In genomic region chr21:46228345-46229051, GRCh38 we compare ENCODE assay signal across 8 cellular contexts. TPM values are rescaled to one million over a fixed set of nuclear protein-coding genes. Genes with fewer than 3 reads are reported as not detected.
A peak's percentile ranks its signal among the peaks of the same experiment; 100 is the strongest.
DNase-seq lines count a peak whose midpoint lies in the region; ATAC-seq and TF ChIP-seq lines count a peak whose summit lies in the region.

TSS of gene LSS (minus strand) at chr21:46228774. CDS start at chr21:46228745, 29 bp downstream.

- CTCF ChIA-PET in mammary epithelial cell (lab: Charles Lee; ENCODE audit: low non-redundant PET): no interaction called here

- DNase-seq in ACHN (peak; percentile 93), NCI-H2227 treated with DMSO at 0.1 percent for 48 hours (lab: John Stamatoyannopoulos, UW) (peak; percentile 95), mammary epithelial cell (peak; percentile 96)

- H3K79me2 ChIP-seq in mammary epithelial cell (ENCODE audit: insufficient read depth, low read length): peaks cover 81% of the 10 kb centered on the region

- peaks cover 8% of the 10 kb centered on the region for H4K20me1 ChIP-seq in mammary epithelial cell (ENCODE audit: insufficient read depth, low read length)

- intact Hi-C loops in mammary epithelial cell (cut with micrococcal nuclease): loop anchor here (1.0 to 5.0 kb wide), 4 partner anchors 56 to 258 kb away; partner anchors contain the start of genes C21orf58, MCM3AP and PCNT

- H3K27ac ChIP-seq in mammary epithelial cell (ENCODE audit: insufficient read depth, low read depth, low read length): peak within 1 kb of the TSS; percentile 87
- no peak within 1 kb of the TSS for H3K27ac ChIP-seq in iPS-20b (ENCODE audit: low read length)
- H3K27ac ChIP-seq in skin epidermis: peak within 1 kb of the TSS; percentile 48 to 94 (median 83)

- H3K9ac ChIP-seq in mammary epithelial cell (ENCODE audit: insufficient read depth, low read length) (peak within 1 kb of the TSS; percentile 86), iPS-20b (ENCODE audit: low read depth, low read length) (peak within 1 kb of the TSS; percentile 80; the same call in 1 of the 2 replicates)

- H3K9me3 ChIP-seq in mammary epithelial cell (replicated peaks; ENCODE audit: insufficient read depth, low read length) (no peaks in the 10 kb centered on the region), iPS-20b (ENCODE audit: insufficient read depth, low read depth, low read length) (peaks cover 28% of the 10 kb centered on the region)

- dilution Hi-C loops in mammary epithelial cell (cut with HindIII; ENCODE audit: low sequenced_read_pairs): no loop called here

- TF ChIP-seq CTCF in WI38 (IDR thresholded peaks at IDR 0.05; ENCODE audit: low read depth, low read length) (no peak), mammary epithelial cell (conservative IDR thresholded peaks at IDR 0.05 in 1 of 2, IDR thresholded peaks at IDR 0.05 in 1 of 2; ENCODE audit: extremely low read depth in 1 of 2, insufficient read depth in 1 of 2, low read depth in 1 of 2, low read length in 2 of 2) (no peak)

- H3K36me3 ChIP-seq in mammary epithelial cell (ENCODE audit: insufficient read depth, low read length) (peaks cover 6% of the 10 kb centered on the region), iPS-20b (ENCODE audit: insufficient read depth, low read depth, low read length) (peaks cover 44% of the 10 kb centered on the region)

- WGBS in mammary epithelial cell (ENCODE audit: low coverage, missing lambda C conversion rate): 2% methylated on average over 8 of the region's 77 CpGs

- ATAC-seq in GM18909 (IDR thresholded peaks at IDR 0.05; ENCODE audit: poor library complexity, unreplicated experiment) (peak; percentile 80), HG03159 (IDR thresholded peaks at IDR 0.05; ENCODE audit: unreplicated experiment) (peak; percentile 90)

- TSS peak; percentile 24 for BruUV-seq in mammary epithelial cell (replicated peaks; lab: Mats Ljungman, UMichigan)

- in situ Hi-C loops in ACHN (cut with HindIII; ENCODE audit: low pct_ligation_motif_present, low pct_unique_long_range_greater_than_20kb, low sequenced_read_pairs) (no loop called here), mammary epithelial cell (cut with MboI; ENCODE audit: low sequenced_read_pairs in 2 of 2) (no loop called here)

- H3K4me2 ChIP-seq in mammary epithelial cell (ENCODE audit: insufficient read depth, low read depth, low read length): peak within 1 kb of the TSS; percentile 91

- H3K27me3 ChIP-seq in mammary epithelial cell (ENCODE audit: insufficient read depth, low read length) (no peaks in the 10 kb centered on the region), iPS-20b (ENCODE audit: insufficient read depth, low read length) (peaks cover 6% of the 10 kb centered on the region; the same call in 1 of the 2 replicates)

- H3K4me1 ChIP-seq in mammary epithelial cell (ENCODE audit: insufficient read depth, low read length) (peaks cover 25% of the 10 kb centered on the region), iPS-20b (ENCODE audit: insufficient read depth, low read length) (peaks cover 7% of the 10 kb centered on the region; the same call in 1 of the 2 replicates)

- H2AFZ ChIP-seq in mammary epithelial cell (ENCODE audit: low read depth, low read length): peak within 1 kb of the TSS; percentile 87

- H3K4me3 ChIP-seq in WI38 (ENCODE audit: low read depth, low read length) (peak within 1 kb of the TSS; percentile 91), mammary epithelial cell (replicated peaks in 1 of 3; ENCODE audit: insufficient read depth in 1 of 3, low read depth in 2 of 3, low read length in 3 of 3) (peak within 1 kb of the TSS; percentile 93 to 94 (median 94)), iPS-20b (ENCODE audit: low read length) (peak within 1 kb of the TSS; percentile 82), skin epidermis (peak within 1 kb of the TSS; percentile 52 to 99 (median 86))

RNA-seq across cellular contexts. Expression of gene LSS, which starts in this region (rescaled TPM):
- total RNA-seq in mammary epithelial cell: 100 to 1,000 TPM in 1 of 2 donors, 10 to 100 TPM in 1; 69.2 to 126 TPM
- polyA plus RNA-seq in mammary epithelial cell: 114 TPM
- 174 TPM for polyA minus RNA-seq in mammary epithelial cell
